ENCODE assay signal across 20 cellular contexts in genomic region chr9:37040508-37041127, GRCh38. TPM values are rescaled to one million over a fixed set of nuclear protein-coding genes. Genes with fewer than 3 reads are reported as not detected.
"Had no signal": no experiment of that assay in that cellular context is flagged by ENCODE, and none has a peak within 500 bp of the region (broad histone marks: within the 10 kb centered on the region; RNA-seq: fewer than 3 reads in every experiment).

No MANE protein-coding gene starts in this region.

- H3K4me3 ChIP-seq: ascending aorta, colonic mucosa, gastrocnemius medialis, mucosa of descending colon, spleen, upper lobe of right lung had no signal

- H3K27ac Mint-ChIP-seq: activated CD4-positive, alpha-beta T cell treated with anti-CD3 and anti-CD28 coated beads, Interleukin-2, amount 10 ng/mL, durations not matched to agents 7 days and 5 days; activated CD8-positive, alpha-beta T cell treated with anti-CD3 and anti-CD28 coated beads, Interleukin-2, amount 10 ng/mL, durations not matched to agents 7 days and 5 days; activated T-cell treated with anti-CD3 and anti-CD28 coated beads, Interleukin-2, amount 50 U/mL, for 24 hours; naive thymus-derived CD4-positive, alpha-beta T cell had no signal

- ATAC-seq: activated CD4-positive, CD25-positive, alpha-beta regulatory T cell treated with anti-CD3 and anti-CD28 coated beads, Interleukin-2, amount 50 U/mL, for 24 hours; activated CD8-positive, alpha-beta T cell treated with anti-CD3 and anti-CD28 coated beads, Interleukin-2, amount 10 ng/mL, durations not matched to agents 7 days and 5 days; esophagus mucosa; gastrocnemius medialis; left ventricle myocardium superior; mucosa of descending colon; naive thymus-derived CD4-positive, alpha-beta T cell; upper lobe of right lung had no signal

- H3K9me3 Mint-ChIP-seq: activated CD4-positive, alpha-beta T cell treated with anti-CD3 and anti-CD28 coated beads, Interleukin-2, amount 10 ng/mL, durations not matched to agents 7 days and 5 days; activated T-cell treated with anti-CD3 and anti-CD28 coated beads, Interleukin-2, amount 50 U/mL, for 24 hours; central memory CD8-positive, alpha-beta T cell had no signal

- H3K4me3 Mint-ChIP-seq: activated CD4-positive, alpha-beta T cell treated with anti-CD3 and anti-CD28 coated beads, Interleukin-2, amount 10 ng/mL, durations not matched to agents 7 days and 5 days; activated CD8-positive, alpha-beta T cell treated with anti-CD3 and anti-CD28 coated beads, Interleukin-2, amount 10 ng/mL, durations not matched to agents 7 days and 5 days; activated T-cell treated with anti-CD3 and anti-CD28 coated beads, Interleukin-2, amount 50 U/mL, for 24 hours; central memory CD8-positive, alpha-beta T cell; naive thymus-derived CD4-positive, alpha-beta T cell had no signal

- H3K36me3 ChIP-seq: ascending aorta, colonic mucosa, gastrocnemius medialis, neutrophil, spleen, upper lobe of right lung had no signal

- H3K27ac ChIP-seq: ascending aorta, colonic mucosa, gastrocnemius medialis, neutrophil, upper lobe of right lung had no signal

- DNase-seq: activated CD4-positive, alpha-beta T cell treated with anti-CD3 and anti-CD28 coated beads, Interleukin-2, amount 10 ng/mL, durations not matched to agents 7 days and 5 days; activated CD8-positive, alpha-beta T cell treated with anti-CD3 and anti-CD28 coated beads, Interleukin-2, amount 10 ng/mL, durations not matched to agents 7 days and 5 days; activated naive CD4-positive, alpha-beta T cell treated with anti-CD3 and anti-CD28 coated beads, Interleukin-2, amount 50 U/mL, for 16 hours; activated T-cell treated with anti-CD3 and anti-CD28 coated beads, Interleukin-2, amount 50 U/mL, for 24 hours; colonic mucosa; gastrocnemius medialis; head of caudate nucleus; left ventricle myocardium superior; mucosa of descending colon; naive thymus-derived CD4-positive, alpha-beta T cell; spleen; stimulated activated CD4-positive, alpha-beta T cell treated with anti-CD3 and anti-CD28 coated beads, Interleukin-4, amount 100 ng/mL, for 4 hours; stimulated activated naive CD4-positive, alpha-beta T cell; upper lobe of right lung had no signal

- H3K9me3 ChIP-seq: ascending aorta, colonic mucosa, gastrocnemius medialis, mucosa of descending colon, neutrophil, spleen, upper lobe of right lung had no signal

RNA-seq across cellular contexts. Expression of gene PAX5, which starts 6.5 kb away (rescaled TPM):
- total RNA-seq: ascending aorta, kidney epithelial cell, left ventricle myocardium superior had no signal
